In the genomic region with DNA sequence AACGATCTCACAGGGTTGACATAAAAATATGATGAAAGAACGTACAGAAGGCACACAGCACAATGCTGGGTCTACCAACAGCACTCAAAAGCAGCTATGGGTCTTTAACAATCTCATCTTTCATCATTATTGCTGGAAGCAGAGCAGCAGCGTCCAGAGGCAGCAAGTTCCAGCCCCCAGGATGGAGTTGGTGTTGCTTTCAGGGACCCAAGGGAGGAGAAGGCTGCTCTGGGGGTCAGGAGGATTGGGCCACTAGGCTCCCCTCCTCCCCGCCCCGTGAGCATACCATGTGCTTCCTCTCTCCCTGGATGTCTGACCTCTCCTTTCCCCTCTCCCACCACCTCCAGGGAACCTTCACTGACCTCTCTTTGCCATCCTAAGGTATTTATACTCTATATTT, we compare ENCODE assay signal across 8 cellular contexts. TPM values are rescaled to one million over a fixed set of nuclear protein-coding genes. Genes with fewer than 3 reads are reported as not detected.
DNase-seq lines count a peak whose midpoint lies in the region; ATAC-seq and TF ChIP-seq lines count a peak whose summit lies in the region.

No MANE protein-coding gene starts in this region.

- H2AFZ ChIP-seq in PC-9 = no peak overlapping the region

- no peak for ATAC-seq in HG02870 (IDR thresholded peaks at IDR 0.05; ENCODE audit: unreplicated experiment)

- H3K27ac ChIP-seq in PC-9 = peak overlapping the region; percentile 94
- H3K27ac ChIP-seq in esophagus squamous epithelium = peak overlapping the region; percentile 84 to 98 (median 92)
- peak overlapping the region; percentile 71 to 72 for H3K27ac ChIP-seq in ovary

- intact Hi-C loops in PC-9 (cut with micrococcal nuclease; ENCODE audit: unreplicated experiment) = loop anchor here (2.0 kb wide), 3 partner anchors 13 to 123 kb away; a partner anchor contains a TSS
- intact Hi-C loops in esophagus squamous epithelium (cut with DNase I) = no loop called here
- intact Hi-C loops in ovary (cut with DNase I) = no loop called here

- 62% methylated on average over 5 of the region's 5 CpGs; no CpG with 5 or more reads in 1 of the 2 donors for WGBS in esophagus squamous epithelium, 2 donors
- 28 to 29% (median 29%) methylated on average over 5 of the region's 5 CpGs for WGBS in ovary, 3 donors

- BruUV-seq in PC-9 (replicated peaks; lab: Mats Ljungman, UMichigan) = TSS peak; percentile 92

- TF ChIP-seq POLR2A in esophagus squamous epithelium (IDR thresholded peaks at IDR 0.05) (no peak), ovary (IDR thresholded peaks at IDR 0.05) (no peak)

- H3F3A ChIP-seq in PC-9 (ENCODE audit: insufficient read depth, low read depth) = peaks cover 46% of the 10 kb centered on the region

- no peak for TF ChIP-seq CTCF in PC-9 (conservative IDR thresholded peaks at IDR 0.05)
- TF ChIP-seq CTCF in esophagus squamous epithelium (IDR thresholded peaks at IDR 0.05) = no peak
- TF ChIP-seq CTCF in ovary (IDR thresholded peaks at IDR 0.05) = no peak

- H3K4me1 ChIP-seq in PC-9 (replicated peaks; ENCODE audit: insufficient read depth) (peaks cover 53% of the 10 kb centered on the region), esophagus squamous epithelium (peaks cover 46 to 99% (median 83%) of the 10 kb centered on the region in 3 donors), ovary (ENCODE audit: insufficient read depth) (peaks cover 34% of the 10 kb centered on the region)

- H3K27me3 ChIP-seq in PC-9 (ENCODE audit: insufficient read depth, low read depth) (no peaks in the 10 kb centered on the region), esophagus squamous epithelium (no peaks in the 10 kb centered on the region), ovary (no peaks in the 10 kb centered on the region)

- no peaks in the 10 kb centered on the region for H3K9me2 ChIP-seq in PC-9 (ENCODE audit: insufficient read depth)

- peak; percentile 27 for DNase-seq in AG20443 (ENCODE audit: low spot score)
- DNase-seq in PC-9 = no peak
- no peak for DNase-seq in esophagus squamous epithelium (lab: John Stamatoyannopoulos, UW)
- DNase-seq in ovary = no peak
- DNase-seq in SIG-M5 treated with dmso at 0.1 percent for 504 hours (lab: John Stamatoyannopoulos, UW; ENCODE audit: unreplicated experiment) = no peak
- DNase-seq in NCI-H524 (lab: John Stamatoyannopoulos, UW) = no peak
- DNase-seq in NCI-H510A (lab: John Stamatoyannopoulos, UW) = no peak

- H3K79me2 ChIP-seq in PC-9 (ENCODE audit: low read depth) = peaks cover 76% of the 10 kb centered on the region

- H4K20me1 ChIP-seq in PC-9 (ENCODE audit: insufficient read depth) = peaks cover 8% of the 10 kb centered on the region; the same call in 1 of the 2 replicates

- TF ChIP-seq EP300 in ovary (IDR thresholded peaks at IDR 0.05) = no peak

- H3K36me3 ChIP-seq in PC-9 (ENCODE audit: low read depth) (0 out of 2 replicates have a peak, but pooled peaks cover 4% of the 10 kb centered on the region), esophagus squamous epithelium (peaks cover under 1 to 58% (median 21%) of the 10 kb centered on the region in 3 donors), ovary (no peaks in the 10 kb centered on the region)

- POLR2A ChIA-PET in PC-9 (lab: Charles Lee; ENCODE audit: unreplicated experiment) = interaction anchor here (0.6 kb wide), 2 partner anchors 122 to 224 kb away, joined by 5 to 8 read pairs; no protein-coding TSS in a partner anchor

- peak overlapping the region; percentile 31; the same call in 1 of the 2 replicates for H3K4me3 ChIP-seq in PC-9
- H3K4me3 ChIP-seq in esophagus squamous epithelium = peak overlapping the region in 1 of 4 donors; percentile 48
- no peak overlapping the region for H3K4me3 ChIP-seq in ovary

- peak overlapping the region; percentile 73 for H3K4me2 ChIP-seq in PC-9

- H3K9me3 ChIP-seq in PC-9 (ENCODE audit: insufficient read depth, low read depth) = no peaks in the 10 kb centered on the region
- no peaks in the 10 kb centered on the region for H3K9me3 ChIP-seq in esophagus squamous epithelium
- no peaks in the 10 kb centered on the region for H3K9me3 ChIP-seq in ovary

- CTCF ChIA-PET in PC-9 (lab: Charles Lee) = interaction anchor here (1.5 kb wide), 1 partner anchor 31 kb away, joined by 4 read pairs; no protein-coding TSS in a partner anchor

RNA-seq across cellular contexts. Expression of a gene that starts 13.3 kb away (rescaled TPM):
- total RNA-seq in PC-9 (2021) = 37.4 and 45.9 TPM in 2 replicates
- 10 to 100 TPM; 31.5 to 62.8 (median 46.5) TPM for total RNA-seq in esophagus squamous epithelium
- 10 to 100 TPM; 21.9 to 47.9 (median 38.0) TPM for total RNA-seq in ovary
- 10 to 100 TPM; 21.6 to 70.6 TPM for polyA plus RNA-seq in ovary

RNA-seq across cellular contexts. Expression of a gene that starts 13.7 kb away (rescaled TPM):
- total RNA-seq in PC-9 (2021) (45.4 and 48.0 TPM in 2 replicates), esophagus squamous epithelium (10 to 100 TPM; 31.7 to 48.7 (median 37.6) TPM), ovary (10 to 100 TPM; 21.9 to 53.4 (median 33.5) TPM)
- polyA plus RNA-seq in ovary = 10 to 100 TPM; 12.1 to 27.8 TPM
